In the genomic region with DNA sequence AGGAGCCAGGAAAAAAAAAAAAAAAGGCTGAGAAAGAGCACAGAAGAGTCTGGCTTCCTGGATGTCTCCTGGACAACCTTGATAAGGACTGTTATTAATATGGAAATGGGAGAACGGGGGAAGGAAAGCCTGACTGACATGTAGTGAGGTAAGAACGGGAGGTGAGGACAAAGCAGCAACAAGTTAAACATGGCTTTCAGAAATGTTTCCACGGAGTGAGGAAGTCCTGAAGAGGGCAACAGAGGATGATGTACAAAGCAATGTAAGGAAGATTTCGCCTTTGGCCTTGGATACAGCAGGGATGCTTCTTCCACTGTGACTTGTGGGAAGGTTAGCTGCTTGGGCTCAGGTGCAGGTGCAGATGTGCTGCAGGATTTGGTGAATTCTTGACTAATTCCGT, we compare ENCODE assay signal across 9 cellular contexts. TPM values are rescaled to one million over a fixed set of nuclear protein-coding genes. Genes with fewer than 3 reads are reported as not detected.
A peak's percentile ranks its signal among the peaks of the same experiment; 100 is the strongest.
DNase-seq lines count a peak whose midpoint lies in the region; ATAC-seq, FAIRE-seq and TF ChIP-seq lines count a peak whose summit lies in the region.
"Had no signal": no experiment of that assay in that cellular context is flagged by ENCODE, and none has a peak within 500 bp of the region (broad histone marks: within the 10 kb centered on the region; RNA-seq: fewer than 3 reads in every experiment).

No MANE protein-coding gene starts in this region.

- H3K9me3 ChIP-seq in GM12878 (replicated peaks; ENCODE audit: control insufficient read depth, insufficient read depth, low read length) (no peaks in the 10 kb centered on the region), prostate gland (no peaks in the 10 kb centered on the region)

- no peaks in the 10 kb centered on the region for H3K4me1 ChIP-seq in GM12878 (ENCODE audit: control insufficient read depth, insufficient read depth, low read length)
- H3K4me1 ChIP-seq in prostate gland (replicated peaks), result no peaks in the 10 kb centered on the region

- peak; percentile 44; the same call in 1 of the 2 replicates for TF ChIP-seq RAD21 in GM12878 (IDR thresholded peaks at IDR 0.05; ENCODE audit: insufficient read depth, low read depth, low read length)

- CTCF ChIA-PET in GM12878 (lab: Yijun Ruan, JAX), result interaction anchor here (0.6 to 14.9 kb wide), 9 partner anchors 10 to 195 kb away, joined by 3 to 353 read pairs (median 4); a partner anchor contains a TSS

- in situ Hi-C loops in GM12878 (cut with MboI), result no loop called here

- intact Hi-C loops in GM12878 (cut with micrococcal nuclease; ENCODE audit: unreplicated experiment) (loop anchor here (10.0 kb wide), 1 partner anchor 699 kb away; no protein-coding TSS in a partner anchor), prostate gland (cut with DNase I) (loop anchor here (10.0 kb wide), 1 partner anchor 169 kb away; a partner anchor contains a TSS)

- ATAC-seq in GM12878, result 0 out of 3 replicates have a peak, but pooled peaks have one; percentile 9

- H3K4me2 ChIP-seq in GM12878 (ENCODE audit: control insufficient read depth, insufficient read depth), result no peak overlapping the region

- WGBS in GM12878 (ENCODE audit: insufficient coverage, insufficient replicate concordance, low lambda C conversion rate, missing lambda C conversion rate), result 23% methylated on average over 5 of the region's 5 CpGs
- WGBS in prostate gland, result 38% methylated on average over 5 of the region's 5 CpGs

- POLR2A ChIA-PET in GM12878 (lab: Charles Lee), result no interaction called here

- H3K36me3 ChIP-seq in GM12878 (ENCODE audit: control insufficient read depth in 2 of 2, insufficient read depth in 2 of 2, low read length in 1 of 2), result no peaks in the 10 kb centered on the region
- H3K36me3 ChIP-seq in prostate gland, result no peaks in the 10 kb centered on the region

- TF ChIP-seq POLR2A in GM12878 (IDR thresholded peaks at IDR 0.05; ENCODE audit: low read depth, low read length) (no peak), prostate gland (IDR thresholded peaks at IDR 0.05) (no peak)

- no peak overlapping the region for H3K9ac ChIP-seq in GM12878 (ENCODE audit: control insufficient read depth, insufficient read depth, low read length)

- H3K27me3 ChIP-seq in GM12878 (replicated peaks in 1 of 2; ENCODE audit: control insufficient read depth in 2 of 2, insufficient read depth in 2 of 2, low read length in 1 of 2) (no peaks in the 10 kb centered on the region; a peak in 1 of 4 replicates), prostate gland (replicated peaks; ENCODE audit: insufficient read depth) (no peaks in the 10 kb centered on the region)

- TF ChIP-seq CTCF in GM12878 (IDR thresholded peaks at IDR 0.05 in 2 of 3, conservative IDR thresholded peaks at IDR 0.05 in 1 of 3; ENCODE audit: control insufficient read depth in 2 of 3, extremely low read depth in 1 of 3, insufficient read depth in 1 of 3, low read depth in 3 of 3, low read length in 3 of 3) (peak in 1 of 3 experiments; percentile 48; a peak in 2 of 6 replicates), prostate gland (IDR thresholded peaks at IDR 0.05) (peak in 2 of 4 experiments; percentile 19 to 27)

- no peak for TF ChIP-seq EP300 in GM12878 (IDR thresholded peaks at IDR 0.05; ENCODE audit: borderline replicate concordance in 1 of 2, control insufficient read depth in 1 of 2, low read depth in 2 of 2, low read length in 2 of 2)

- no TSS peak for BruUV-seq in GM12878 (replicated peaks; lab: Mats Ljungman, UMichigan)

- H3K27ac ChIP-seq in GM12878 (ENCODE audit: control insufficient read depth, insufficient read depth) (no peak overlapping the region), prostate gland (no peak overlapping the region)
- H3K27ac ChIP-seq: epithelial cell of prostate had no signal

- no peak for FAIRE-seq in GM12878 (lab: Jason Lieb, UNC)

- no peaks in the 10 kb centered on the region for H3K79me2 ChIP-seq in GM12878 (ENCODE audit: control insufficient read depth, insufficient read depth, low read length)

- H3K4me3 ChIP-seq in GM12878 (no peak overlapping the region), prostate gland (no peak overlapping the region)

- DNase-seq in ELR (ENCODE audit: low read depth), result peak; percentile 44
- peak; percentile 50 for DNase-seq in M059J (ENCODE audit: low read depth)
- DNase-seq in GM12878 (ENCODE audit: low read depth, low spot score), result no peak
- peak; percentile 19 for DNase-seq in medulla oblongata (ENCODE audit: extremely low spot score)
- DNase-seq in GM19240 (ENCODE audit: insufficient read length, low spot score), result no peak
- DNase-seq in stimulated activated naive CD4-positive, alpha-beta T cell treated with Interleukin-2 at 50 U/mL for 16 hours (lab: John Stamatoyannopoulos, UW), result no peak
- no peak for DNase-seq in prostate gland (ENCODE audit: low spot score)
- DNase-seq: KG1 had no signal

- no peak overlapping the region for H2AFZ ChIP-seq in GM12878 (ENCODE audit: control insufficient read depth, low read depth, low read length)

- H4K20me1 ChIP-seq in GM12878 (ENCODE audit: control insufficient read depth, insufficient read depth), result no peaks in the 10 kb centered on the region

- RAD21 ChIA-PET in GM12878 (lab: Charles Lee; ENCODE audit: unreplicated experiment), result interaction anchor here (0.8 to 5.2 kb wide), 5 partner anchors 14 to 684 kb away, joined by 3 to 33 read pairs (median 4); no protein-coding TSS in a partner anchor

- SMC1A ChIA-PET in GM12878 (lab: Charles Lee; ENCODE audit: uncharacterized antibody, unreplicated experiment), result interaction anchor here (0.6 to 3.4 kb wide), 13 partner anchors 12 to 695 kb away, joined by 3 to 25 read pairs (median 4); no protein-coding TSS in a partner anchor

TF ChIP-seq in GM12878, 131 proteins besides CTCF, POLR2A, EP300 and RAD21:
- TF ChIP-seq SMC3 (IDR thresholded peaks at IDR 0.05; ENCODE audit: borderline replicate concordance, low read length) (peak; percentile 8; the same call in 1 of the 2 replicates), CREB1 (IDR thresholded peaks at IDR 0.05; ENCODE audit: low read depth) (no peak)

RNA-seq across cellular contexts. Expression of a gene that starts 11.9 kb away (rescaled TPM):
- total RNA-seq in M059J (2014; rRNA removed; shearing (Covaris generic)), result 23.3 and 36.0 TPM in 2 replicates
- 16.0 and 19.5 TPM in 2 replicates for total RNA-seq in GM12878 (2013; cell fraction: nucleolus; rRNA removed)
- 59.4 and 63.8 TPM in 2 replicates for total RNA-seq in GM12878 (2014; rRNA removed)
- total RNA-seq in GM12878 (2014; rRNA removed; fragmentation: Illumina TruSeq; extraction: Trizol), result 58.9 and 59.9 TPM in 2 replicates
- 66.4 and 67.8 TPM in 2 replicates for total RNA-seq in GM12878 (2021)
- polyA plus RNA-seq in GM12878 (2011; ENCODE audit: low read depth), result 11.4 TPM
- 14.0 and 14.3 TPM in 2 replicates for polyA plus RNA-seq in GM12878 (2011; rRNA removed)
- 9.7 and 10.6 TPM in 2 replicates for polyA plus RNA-seq in GM12878 (2011; cell fraction: cytosol; rRNA removed)
- polyA plus RNA-seq in GM12878 (2011; cell fraction: nucleus; rRNA removed), result 9.3 and 16.1 TPM in 2 replicates
- polyA plus RNA-seq in GM12878 (2012), result 15.2 TPM in 2 replicates
- 62.3 and 69.0 TPM in 2 replicates for polyA plus RNA-seq in GM12878 (2014; fragmentation: Illumina TruSeq; extraction: Trizol)
- 10 to 100 TPM; 11.2 to 15.1 TPM for polyA plus RNA-seq in GM12878 (2014; fragmentation: Nextera tagmentation; extraction: Ambion mirVana)
- 40.0 and 40.9 TPM in 2 replicates for polyA plus RNA-seq in GM12878 (2014; rRNA removed)
- 10 to 100 TPM; 42.6 to 45.9 TPM for polyA plus RNA-seq in GM12878 (2016; fragmentation: Nextera tagmentation; extraction: Ambion mirVana)
- 18.1 and 19.2 TPM in 2 replicates for polyA minus RNA-seq in GM12878 (2011; rRNA and poly(A)+ RNA removed)
- polyA minus RNA-seq in GM12878 (2011; cell fraction: cytosol; rRNA and poly(A)+ RNA removed), result 7.4 and 10.1 TPM in 2 replicates
- polyA minus RNA-seq in GM12878 (2011; cell fraction: nucleus; rRNA and poly(A)+ RNA removed), result 8.0 and 15.4 TPM in 2 replicates
- total RNA-seq in prostate gland, result 10 to 100 TPM; 47.3 to 97.4 TPM

RNA-seq across cellular contexts. Expression of a gene that starts 59.1 kb away (rescaled TPM):
- total RNA-seq in M059J (2014; rRNA removed; shearing (Covaris generic)), result 25.0 and 25.4 TPM in 2 replicates
- 11.2 and 11.7 TPM in 2 replicates for total RNA-seq in GM12878 (2013; cell fraction: nucleolus; rRNA removed)
- 10.8 and 12.9 TPM in 2 replicates for total RNA-seq in GM12878 (2014; rRNA removed)
- total RNA-seq in GM12878 (2014; rRNA removed; fragmentation: Illumina TruSeq; extraction: Trizol), result 15.8 and 16.2 TPM in 2 replicates
- total RNA-seq in GM12878 (2021), result 17.3 and 20.0 TPM in 2 replicates
- polyA plus RNA-seq in GM12878 (2011; ENCODE audit: low read depth), result 6.0 TPM
- 36.3 and 47.2 TPM in 2 replicates for polyA plus RNA-seq in GM12878 (2011; rRNA removed)
- 15.9 and 16.7 TPM in 2 replicates for polyA plus RNA-seq in GM12878 (2011; cell fraction: cytosol; rRNA removed)
- polyA plus RNA-seq in GM12878 (2011; cell fraction: nucleus; rRNA removed), result 8.9 and 12.2 TPM in 2 replicates
- 8.5 and 9.4 TPM in 2 replicates for polyA plus RNA-seq in GM12878 (2012)
- 26.6 and 34.6 TPM in 2 replicates for polyA plus RNA-seq in GM12878 (2014; fragmentation: Illumina TruSeq; extraction: Trizol)
- 1 to 10 TPM; 4.8 to 5.2 TPM for polyA plus RNA-seq in GM12878 (2014; fragmentation: Nextera tagmentation; extraction: Ambion mirVana)
- polyA plus RNA-seq in GM12878 (2014; rRNA removed), result 14.2 and 14.5 TPM in 2 replicates
- 10 to 100 TPM; 14.3 to 16.9 TPM for polyA plus RNA-seq in GM12878 (2016; fragmentation: Nextera tagmentation; extraction: Ambion mirVana)
- polyA minus RNA-seq in GM12878 (2011; rRNA and poly(A)+ RNA removed), result 31.6 and 84.8 TPM in 2 replicates
- 14.7 and 33.5 TPM in 2 replicates for polyA minus RNA-seq in GM12878 (2011; cell fraction: cytosol; rRNA and poly(A)+ RNA removed)
- polyA minus RNA-seq in GM12878 (2011; cell fraction: nucleus; rRNA and poly(A)+ RNA removed), result 4.6 and 10.3 TPM in 2 replicates
- 10 to 100 TPM; 16.9 to 33.1 TPM for total RNA-seq in prostate gland

Comparison
In these comparisons a context has a peak if more than half of its experiments do, and no peak if none do; other contexts are left out.
1. DNase-seq: peak in ELR (single experiment), M059J (single experiment) and medulla oblongata (single experiment); none in GM12878 (single experiment), GM19240 (single experiment), stimulated activated naive CD4-positive, alpha-beta T cell treated with Interleukin-2 at 50 U/mL for 16 hours (single experiment) and prostate gland (single experiment).